ENCODE assay signal across 1 cellular context in the genomic region with DNA sequence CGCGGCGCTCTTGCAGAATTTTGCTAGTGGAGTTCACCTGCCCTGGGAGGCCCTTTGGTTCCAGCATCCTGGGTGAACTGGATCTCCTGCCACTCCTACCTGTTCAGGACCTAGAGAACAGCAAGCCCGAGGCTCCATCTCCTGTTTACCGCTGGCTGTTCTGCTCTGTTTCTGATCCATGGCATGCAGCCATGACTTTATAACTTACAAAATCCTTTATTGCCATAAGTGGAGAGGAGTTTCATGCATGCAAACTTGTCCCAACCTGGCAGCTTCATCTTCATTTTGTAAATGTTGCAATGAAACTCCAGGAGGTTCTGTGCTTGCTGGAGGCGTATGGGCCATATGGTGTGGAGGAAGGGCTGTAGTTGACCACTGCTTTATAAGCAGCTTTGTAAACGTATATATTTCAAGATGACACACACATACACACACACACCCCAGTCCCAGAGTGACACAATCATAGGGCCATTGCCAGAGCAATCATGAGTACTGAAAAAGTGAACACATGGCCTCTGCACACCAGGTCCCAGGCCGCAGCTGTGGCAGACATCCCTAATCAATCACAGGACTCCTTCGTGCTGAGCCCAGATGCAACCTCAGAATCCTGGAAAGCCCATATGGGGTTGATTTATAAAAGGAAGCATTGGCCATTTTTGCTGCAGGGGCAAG.
A peak's percentile ranks its signal among the peaks of the same experiment; 100 is the strongest.
TF ChIP-seq lines count a peak whose summit lies in the region.

No MANE protein-coding gene starts in this region.

TF ChIP-seq in K562, 482 proteins besides CTCF, POLR2A, EP300 and RAD21 (continued from another document):
- TF ChIP-seq, protein P1, sequence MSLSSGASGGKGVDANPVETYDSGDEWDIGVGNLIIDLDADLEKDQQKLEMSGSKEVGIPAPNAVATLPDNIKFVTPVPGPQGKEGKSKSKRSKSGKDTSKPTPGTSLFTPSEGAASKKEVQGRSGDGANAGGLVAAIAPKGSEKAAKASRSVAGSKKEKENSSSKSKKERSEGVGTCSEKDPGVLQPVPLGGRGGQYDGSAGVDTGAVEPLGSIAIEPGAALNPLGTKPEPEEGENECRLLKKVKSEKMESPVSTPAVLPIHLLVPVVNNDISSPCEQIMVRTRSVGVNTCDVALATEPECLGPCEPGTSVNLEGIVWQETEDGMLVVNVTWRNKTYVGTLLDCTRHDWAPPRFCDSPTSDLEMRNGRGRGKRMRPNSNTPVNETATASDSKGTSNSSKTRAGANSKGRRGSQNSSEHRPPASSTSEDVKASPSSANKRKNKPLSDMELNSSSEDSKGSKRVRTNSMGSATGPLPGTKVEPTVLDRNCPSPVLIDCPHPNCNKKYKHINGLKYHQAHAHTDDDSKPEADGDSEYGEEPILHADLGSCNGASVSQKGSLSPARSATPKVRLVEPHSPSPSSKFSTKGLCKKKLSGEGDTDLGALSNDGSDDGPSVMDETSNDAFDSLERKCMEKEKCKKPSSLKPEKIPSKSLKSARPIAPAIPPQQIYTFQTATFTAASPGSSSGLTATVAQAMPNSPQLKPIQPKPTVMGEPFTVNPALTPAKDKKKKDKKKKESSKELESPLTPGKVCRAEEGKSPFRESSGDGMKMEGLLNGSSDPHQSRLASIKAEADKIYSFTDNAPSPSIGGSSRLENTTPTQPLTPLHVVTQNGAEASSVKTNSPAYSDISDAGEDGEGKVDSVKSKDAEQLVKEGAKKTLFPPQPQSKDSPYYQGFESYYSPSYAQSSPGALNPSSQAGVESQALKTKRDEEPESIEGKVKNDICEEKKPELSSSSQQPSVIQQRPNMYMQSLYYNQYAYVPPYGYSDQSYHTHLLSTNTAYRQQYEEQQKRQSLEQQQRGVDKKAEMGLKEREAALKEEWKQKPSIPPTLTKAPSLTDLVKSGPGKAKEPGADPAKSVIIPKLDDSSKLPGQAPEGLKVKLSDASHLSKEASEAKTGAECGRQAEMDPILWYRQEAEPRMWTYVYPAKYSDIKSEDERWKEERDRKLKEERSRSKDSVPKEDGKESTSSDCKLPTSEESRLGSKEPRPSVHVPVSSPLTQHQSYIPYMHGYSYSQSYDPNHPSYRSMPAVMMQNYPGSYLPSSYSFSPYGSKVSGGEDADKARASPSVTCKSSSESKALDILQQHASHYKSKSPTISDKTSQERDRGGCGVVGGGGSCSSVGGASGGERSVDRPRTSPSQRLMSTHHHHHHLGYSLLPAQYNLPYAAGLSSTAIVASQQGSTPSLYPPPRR (CRISPR knock-in tag; IDR thresholded peaks at IDR 0.05; ENCODE audit: borderline replicate concordance), result no peak
- TF ChIP-seq, protein P2, sequence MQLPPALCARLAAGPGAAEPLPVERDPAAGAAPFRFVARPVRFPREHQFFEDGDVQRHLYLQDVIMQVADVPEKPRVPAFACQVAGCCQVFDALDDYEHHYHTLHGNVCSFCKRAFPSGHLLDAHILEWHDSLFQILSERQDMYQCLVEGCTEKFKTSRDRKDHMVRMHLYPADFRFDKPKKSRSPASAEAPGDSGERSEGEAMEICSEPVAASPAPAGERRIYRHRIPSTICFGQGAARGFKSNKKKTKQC (CRISPR knock-in tag; IDR thresholded peaks at IDR 0.05), result no peak
- no peak for TF ChIP-seq NFYB (IDR thresholded peaks at IDR 0.05; ENCODE audit: extremely low read depth, insufficient read length)
- TF ChIP-seq ZNF23 (CRISPR knock-in tag; IDR thresholded peaks at IDR 0.05), result peak; percentile 76
- TF ChIP-seq, protein P3, sequence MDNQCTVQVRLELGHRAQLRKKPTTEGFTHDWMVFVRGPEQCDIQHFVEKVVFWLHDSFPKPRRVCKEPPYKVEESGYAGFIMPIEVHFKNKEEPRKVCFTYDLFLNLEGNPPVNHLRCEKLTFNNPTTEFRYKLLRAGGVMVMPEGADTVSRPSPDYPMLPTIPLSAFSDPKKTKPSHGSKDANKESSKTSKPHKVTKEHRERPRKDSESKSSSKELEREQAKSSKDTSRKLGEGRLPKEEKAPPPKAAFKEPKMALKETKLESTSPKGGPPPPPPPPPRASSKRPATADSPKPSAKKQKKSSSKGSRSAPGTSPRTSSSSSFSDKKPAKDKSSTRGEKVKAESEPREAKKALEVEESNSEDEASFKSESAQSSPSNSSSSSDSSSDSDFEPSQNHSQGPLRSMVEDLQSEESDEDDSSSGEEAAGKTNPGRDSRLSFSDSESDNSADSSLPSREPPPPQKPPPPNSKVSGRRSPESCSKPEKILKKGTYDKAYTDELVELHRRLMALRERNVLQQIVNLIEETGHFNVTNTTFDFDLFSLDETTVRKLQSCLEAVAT (IDR thresholded peaks at IDR 0.05), result peak in 1 of 2 experiments; percentile 80; a peak in 2 of 4 replicates
